ENCODE assay signal across 1 cellular context in genomic region chr9:97425992-97426336, GRCh38.
TF ChIP-seq lines count a peak whose summit lies in the region.

No MANE protein-coding gene starts in this region.

TF ChIP-seq in HepG2, 621 proteins besides CTCF, POLR2A, EP300 and RAD21 (continued from another document):
- TF ChIP-seq PLRG1 (conservative IDR thresholded peaks at IDR 0.05) = no peak
- TF ChIP-seq HOXA7 (CRISPR knock-in tag; IDR thresholded peaks at IDR 0.05) = no peak
- TF ChIP-seq CAMTA2 (CRISPR knock-in tag; IDR thresholded peaks at IDR 0.05; ENCODE audit: borderline replicate concordance) = no peak
- TF ChIP-seq HMGA1 (CRISPR knock-in tag; conservative IDR thresholded peaks at IDR 0.05) = no peak
- TF ChIP-seq, protein P1, sequence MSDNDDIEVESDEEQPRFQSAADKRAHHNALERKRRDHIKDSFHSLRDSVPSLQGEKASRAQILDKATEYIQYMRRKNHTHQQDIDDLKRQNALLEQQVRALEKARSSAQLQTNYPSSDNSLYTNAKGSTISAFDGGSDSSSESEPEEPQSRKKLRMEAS (IDR thresholded peaks at IDR 0.05) = no peak
- no peak for TF ChIP-seq NFRKB (IDR thresholded peaks at IDR 0.05)
- TF ChIP-seq, protein P2, sequence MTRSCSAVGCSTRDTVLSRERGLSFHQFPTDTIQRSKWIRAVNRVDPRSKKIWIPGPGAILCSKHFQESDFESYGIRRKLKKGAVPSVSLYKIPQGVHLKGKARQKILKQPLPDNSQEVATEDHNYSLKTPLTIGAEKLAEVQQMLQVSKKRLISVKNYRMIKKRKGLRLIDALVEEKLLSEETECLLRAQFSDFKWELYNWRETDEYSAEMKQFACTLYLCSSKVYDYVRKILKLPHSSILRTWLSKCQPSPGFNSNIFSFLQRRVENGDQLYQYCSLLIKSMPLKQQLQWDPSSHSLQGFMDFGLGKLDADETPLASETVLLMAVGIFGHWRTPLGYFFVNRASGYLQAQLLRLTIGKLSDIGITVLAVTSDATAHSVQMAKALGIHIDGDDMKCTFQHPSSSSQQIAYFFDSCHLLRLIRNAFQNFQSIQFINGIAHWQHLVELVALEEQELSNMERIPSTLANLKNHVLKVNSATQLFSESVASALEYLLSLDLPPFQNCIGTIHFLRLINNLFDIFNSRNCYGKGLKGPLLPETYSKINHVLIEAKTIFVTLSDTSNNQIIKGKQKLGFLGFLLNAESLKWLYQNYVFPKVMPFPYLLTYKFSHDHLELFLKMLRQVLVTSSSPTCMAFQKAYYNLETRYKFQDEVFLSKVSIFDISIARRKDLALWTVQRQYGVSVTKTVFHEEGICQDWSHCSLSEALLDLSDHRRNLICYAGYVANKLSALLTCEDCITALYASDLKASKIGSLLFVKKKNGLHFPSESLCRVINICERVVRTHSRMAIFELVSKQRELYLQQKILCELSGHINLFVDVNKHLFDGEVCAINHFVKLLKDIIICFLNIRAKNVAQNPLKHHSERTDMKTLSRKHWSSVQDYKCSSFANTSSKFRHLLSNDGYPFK (CRISPR knock-in tag; IDR thresholded peaks at IDR 0.05; ENCODE audit: borderline replicate concordance) = no peak
TF ChIP-seq in HepG2: peak in this region for 0.
